8 cellular contexts compared by ENCODE assay signal in the genomic region with DNA sequence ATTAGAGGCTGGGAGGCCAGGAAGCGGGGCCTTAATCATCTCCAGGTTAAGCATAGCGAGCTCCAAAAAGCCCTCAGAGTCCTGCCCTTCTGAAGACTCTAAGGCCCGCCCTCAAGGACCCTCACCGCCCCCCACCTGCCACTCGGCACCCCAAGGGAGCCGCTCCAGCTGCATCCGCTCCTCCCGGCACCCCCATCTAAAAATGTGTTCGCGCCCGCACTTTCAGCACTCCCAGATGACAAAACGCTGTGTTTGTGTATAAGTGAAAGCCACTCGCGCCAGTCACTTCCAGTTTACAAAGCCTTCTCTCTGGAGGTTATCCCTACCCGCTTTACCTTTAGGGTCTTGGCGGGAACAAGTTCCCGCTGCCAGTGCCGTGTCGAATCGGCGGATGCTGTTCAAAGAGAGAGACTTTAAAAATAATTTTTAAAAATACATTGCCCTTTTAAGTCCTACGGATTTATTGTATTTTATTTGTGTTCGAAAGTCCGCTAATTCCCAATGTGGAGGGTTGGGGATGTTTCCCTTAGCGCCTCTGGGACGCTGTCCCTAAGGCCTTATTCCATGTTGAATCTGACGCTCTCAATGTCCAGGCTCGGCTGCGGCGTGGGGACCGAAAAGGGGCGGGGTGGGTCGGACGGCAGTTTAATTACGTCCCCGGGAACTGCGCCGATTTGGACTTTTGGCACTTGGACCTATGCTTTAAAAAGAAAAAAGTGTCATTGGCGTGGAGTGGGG. TPM values are rescaled to one million over a fixed set of nuclear protein-coding genes. Genes with fewer than 3 reads are reported as not detected.
DNase-seq lines count a peak whose midpoint lies in the region; ATAC-seq lines count a peak whose summit lies in the region.

DCLRE1A (minus strand) TSS at position 64 of the 738 bp plus-strand sequence. CDS start 900 bp downstream, outside the sequence.
A gene with protein sequence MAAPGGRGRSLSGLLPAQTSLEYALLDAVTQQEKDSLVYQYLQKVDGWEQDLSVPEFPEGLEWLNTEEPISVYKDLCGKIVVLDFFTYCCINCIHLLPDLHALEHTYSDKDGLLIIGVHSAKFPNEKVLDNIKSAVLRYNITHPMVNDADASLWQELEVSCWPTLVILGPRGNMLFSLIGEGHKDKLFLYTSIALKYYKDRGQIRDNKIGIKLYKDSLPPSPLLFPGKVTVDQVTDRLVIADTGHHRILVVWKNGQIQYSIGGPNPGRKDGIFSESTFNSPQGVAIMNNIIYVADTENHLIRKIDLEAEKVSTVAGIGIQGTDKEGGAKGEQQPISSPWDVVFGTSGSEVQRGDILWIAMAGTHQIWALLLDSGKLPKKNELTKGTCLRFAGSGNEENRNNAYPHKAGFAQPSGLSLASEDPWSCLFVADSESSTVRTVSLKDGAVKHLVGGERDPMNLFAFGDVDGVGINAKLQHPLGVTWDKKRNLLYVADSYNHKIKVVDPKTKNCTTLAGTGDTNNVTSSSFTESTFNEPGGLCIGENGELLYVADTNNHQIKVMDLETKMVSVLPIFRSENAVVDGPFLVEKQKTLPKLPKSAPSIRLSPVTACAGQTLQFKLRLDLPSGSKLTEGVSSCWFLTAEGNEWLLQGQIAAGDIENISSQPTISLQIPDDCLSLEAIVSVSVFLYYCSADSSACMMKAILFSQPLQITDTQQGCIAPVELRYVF (plus strand): TSS at position 643 of the 738 bp plus-strand sequence. CDS start 212 bp downstream, outside the sequence.

- in situ Hi-C loops in KBM-7 (cut with MboI; ENCODE audit: low pct_unique_long_range_greater_than_20kb, low sequenced_read_pairs), result no loop called here

- intact Hi-C loops in activated T-helper 2 cell treated with anti-CD3 and anti-CD28 coated beads, Interferon-gamma antibody, Interleukin-2, Interleukin-4, amounts not matched to agents 10 μg/mL and 5 μg/mL and 100 μg/mL, durations not matched to agents 14 hours and 24 hours and 36 hours (cut with micrococcal nuclease), result loop anchor here (1.0 to 5.0 kb wide), 7 partner anchors 104 to 688 kb away; partner anchors contain the start of genes ADRB1 and CCDC186

- ATAC-seq in GM21529 (IDR thresholded peaks at IDR 0.05; ENCODE audit: unreplicated experiment), result peak; percentile 43
- ATAC-seq in natural killer cell treated with Interleukin-12 subunit alpha and Interleukin-12 subunit beta and Interleukin-15 and Interleukin-18, amount 100 ng/mL, for 72 hours, result peak; percentile 78 to 91

- H3K9me3 Mint-ChIP-seq in activated T-helper 2 cell treated with anti-CD3 and anti-CD28 coated beads, Interferon-gamma antibody, Interleukin-2, Interleukin-4, amounts not matched to agents 10 μg/mL and 5 μg/mL and 100 μg/mL, durations not matched to agents 14 hours and 24 hours and 36 hours, result no peaks in the 10 kb centered on the region
- H3K9me3 Mint-ChIP-seq in natural killer cell treated with Interleukin-12 subunit alpha and Interleukin-12 subunit beta and Interleukin-15 and Interleukin-18, amount 100 ng/mL, for 72 hours, result no peaks in the 10 kb centered on the region

- peak within 1 kb of the TSS; percentile 97 for H3K4me3 Mint-ChIP-seq in activated T-helper 2 cell treated with anti-CD3 and anti-CD28 coated beads, Interferon-gamma antibody, Interleukin-2, Interleukin-4, amounts not matched to agents 10 μg/mL and 5 μg/mL and 100 μg/mL, durations not matched to agents 14 hours and 24 hours and 36 hours (ENCODE audit: low read depth)
- peak within 1 kb of the TSS; percentile 95 for H3K4me3 Mint-ChIP-seq in natural killer cell treated with Interleukin-12 subunit alpha and Interleukin-12 subunit beta and Interleukin-15 and Interleukin-18, amount 100 ng/mL, for 72 hours

- DNase-seq in D341Med (ENCODE audit: low spot score), result peak; percentile 66
- peak; percentile 85 for DNase-seq in KBM-7
- peak; percentile 71 for DNase-seq in RPMI8226
- peak; percentile 29 for DNase-seq in activated T-helper 2 cell treated with anti-CD3 and anti-CD28 coated beads, Interferon-gamma antibody, Interleukin-2, Interleukin-4, amounts not matched to agents 10 μg/mL and 5 μg/mL and 100 μg/mL, durations not matched to agents 14 hours and 24 hours and 36 hours (ENCODE audit: low spot score)
- DNase-seq in fibroblast of peridontal ligament (ENCODE audit: extremely low read depth), result peak; percentile 84
- DNase-seq in natural killer cell treated with Interleukin-12 subunit alpha and Interleukin-12 subunit beta and Interleukin-15 and Interleukin-18, amount 100 ng/mL, for 72 hours (ENCODE audit: low spot score), result peak; percentile 75
- DNase-seq in stimulated activated naive CD4-positive, alpha-beta T cell treated with Interleukin-2 at 50 U/mL for 16 hours (lab: John Stamatoyannopoulos, UW), result peak; percentile 63

- H3K27ac Mint-ChIP-seq in activated T-helper 2 cell treated with anti-CD3 and anti-CD28 coated beads, Interferon-gamma antibody, Interleukin-2, Interleukin-4, amounts not matched to agents 10 μg/mL and 5 μg/mL and 100 μg/mL, durations not matched to agents 14 hours and 24 hours and 36 hours, result peak within 1 kb of the TSS; percentile 95
- peak within 1 kb of the TSS; percentile 98 to 99 for H3K27ac Mint-ChIP-seq in natural killer cell treated with Interleukin-12 subunit alpha and Interleukin-12 subunit beta and Interleukin-15 and Interleukin-18, amount 100 ng/mL, for 72 hours

- no peaks in the 10 kb centered on the region for H3K27me3 Mint-ChIP-seq in activated T-helper 2 cell treated with anti-CD3 and anti-CD28 coated beads, Interferon-gamma antibody, Interleukin-2, Interleukin-4, amounts not matched to agents 10 μg/mL and 5 μg/mL and 100 μg/mL, durations not matched to agents 14 hours and 24 hours and 36 hours (ENCODE audit: low read depth)
- no peaks in the 10 kb centered on the region for H3K27me3 Mint-ChIP-seq in natural killer cell treated with Interleukin-12 subunit alpha and Interleukin-12 subunit beta and Interleukin-15 and Interleukin-18, amount 100 ng/mL, for 72 hours

- peaks cover 56% of the 10 kb centered on the region for H3K4me1 Mint-ChIP-seq in activated T-helper 2 cell treated with anti-CD3 and anti-CD28 coated beads, Interferon-gamma antibody, Interleukin-2, Interleukin-4, amounts not matched to agents 10 μg/mL and 5 μg/mL and 100 μg/mL, durations not matched to agents 14 hours and 24 hours and 36 hours (ENCODE audit: low read depth)
- peaks cover 26 to 36% of the 10 kb centered on the region in 2 donors for H3K4me1 Mint-ChIP-seq in natural killer cell treated with Interleukin-12 subunit alpha and Interleukin-12 subunit beta and Interleukin-15 and Interleukin-18, amount 100 ng/mL, for 72 hours (ENCODE audit: low read depth in 2 of 2)

- peaks cover 34% of the 10 kb centered on the region for H3K36me3 Mint-ChIP-seq in activated T-helper 2 cell treated with anti-CD3 and anti-CD28 coated beads, Interferon-gamma antibody, Interleukin-2, Interleukin-4, amounts not matched to agents 10 μg/mL and 5 μg/mL and 100 μg/mL, durations not matched to agents 14 hours and 24 hours and 36 hours (ENCODE audit: low read depth)
- peaks cover 8% of the 10 kb centered on the region for H3K36me3 Mint-ChIP-seq in natural killer cell treated with Interleukin-12 subunit alpha and Interleukin-12 subunit beta and Interleukin-15 and Interleukin-18, amount 100 ng/mL, for 72 hours

RNA-seq across cellular contexts. Expression of gene DCLRE1A, which starts in this region (rescaled TPM):
- total RNA-seq in activated T-helper 2 cell treated with anti-CD3 and anti-CD28 coated beads, Interferon-gamma antibody, Interleukin-2, Interleukin-4, amounts not matched to agents 10 μg/mL and 5 μg/mL and 100 μg/mL, durations not matched to agents 14 hours and 24 hours and 36 hours, result 14.1 and 15.2 TPM in 2 replicates
- 10 to 100 TPM; 10.7 to 11.4 TPM for total RNA-seq in natural killer cell treated with Interleukin-12 subunit alpha and Interleukin-12 subunit beta and Interleukin-15 and Interleukin-18, amount 100 ng/mL, for 72 hours

RNA-seq across cellular contexts. Expression of the second gene that starts in this region (rescaled TPM):
- 25.9 and 26.0 TPM in 2 replicates for total RNA-seq in activated T-helper 2 cell treated with anti-CD3 and anti-CD28 coated beads, Interferon-gamma antibody, Interleukin-2, Interleukin-4, amounts not matched to agents 10 μg/mL and 5 μg/mL and 100 μg/mL, durations not matched to agents 14 hours and 24 hours and 36 hours
- 10 to 100 TPM; 30.2 to 47.5 TPM for total RNA-seq in natural killer cell treated with Interleukin-12 subunit alpha and Interleukin-12 subunit beta and Interleukin-15 and Interleukin-18, amount 100 ng/mL, for 72 hours

Comparison
In these comparisons a context has a peak if more than half of its experiments do, and no peak if none do; other contexts are left out.
1. Peak in every context shown above with its lines: DNase-seq and ATAC-seq.
2. DNase-seq: peak in every context shown above with its lines; median percentile 85 in KBM-7; 84 in fibroblast of peridontal ligament; 75 in natural killer cell treated with Interleukin-12 subunit alpha and Interleukin-12 subunit beta and Interleukin-15 and Interleukin-18, amount 100 ng/mL, for 72 hours; 71 in RPMI8226; 66 in D341Med; 63 in stimulated activated naive CD4-positive, alpha-beta T cell treated with Interleukin-2 at 50 U/mL for 16 hours; 29 in activated T-helper 2 cell treated with anti-CD3 and anti-CD28 coated beads, Interferon-gamma antibody, Interleukin-2, Interleukin-4, amounts not matched to agents 10 μg/mL and 5 μg/mL and 100 μg/mL, durations not matched to agents 14 hours and 24 hours and 36 hours.